In genomic region chr17:73288534-73289302, GRCh38 we compare ENCODE assay signal across 11 cellular contexts. TPM values are rescaled to one million over a fixed set of nuclear protein-coding genes. Genes with fewer than 3 reads are reported as not detected.
DNase-seq lines count a peak whose midpoint lies in the region; ATAC-seq and TF ChIP-seq lines count a peak whose summit lies in the region.
"Had no signal": no experiment of that assay in that cellular context is flagged by ENCODE, and none has a peak within 500 bp of the region (broad histone marks: within the 10 kb centered on the region; RNA-seq: fewer than 3 reads in every experiment).

No MANE protein-coding gene starts in this region.

- H3K4me3 Mint-ChIP-seq in Calu3 (ENCODE audit: low read depth, unreplicated experiment), result peak overlapping the region; percentile 30
- no peak overlapping the region for H3K4me3 Mint-ChIP-seq in activated T-cell treated with anti-CD3 and anti-CD28 coated beads, Interleukin-2, amount 50 U/mL, for 24 hours
- H3K4me3 Mint-ChIP-seq in effector memory CD8-positive, alpha-beta T cell, result no peak overlapping the region
- no peak overlapping the region for H3K4me3 Mint-ChIP-seq in activated naive CD8-positive, alpha-beta T cell treated with anti-CD3 and anti-CD28 coated beads for 36 hours

- BruUV-seq in Calu3 (replicated peaks; lab: Mats Ljungman, UMichigan), result no TSS peak

- DNase-seq in Calu3 (peak; percentile 52), astrocyte of the spinal cord (ENCODE audit: low read depth, low spot score) (peak; percentile 12), kidney tubule cell (ENCODE audit: low spot score) (peak; percentile 22), renal cortical epithelial cell (ENCODE audit: low read depth) (peak; percentile 25), OCI-M1 (lab: John Stamatoyannopoulos, UW) (no peak)
- DNase-seq in activated T-cell treated with anti-CD3 and anti-CD28 coated beads, Interleukin-2, amount 50 U/mL, for 24 hours, result no peak
- DNase-seq in effector memory CD8-positive, alpha-beta T cell, result no peak
- no peak for DNase-seq in activated naive CD8-positive, alpha-beta T cell treated with anti-CD3 and anti-CD28 coated beads for 36 hours
- DNase-seq: activated CD4-positive, alpha-beta T cell treated with anti-CD3 and anti-CD28 coated beads, Interleukin-2, amount 50 U/mL, for 1 hour; NCI-H2081 had no signal

- H3K4me1 Mint-ChIP-seq in Calu3 (ENCODE audit: low read depth, unreplicated experiment), result peaks cover 77% of the 10 kb centered on the region
- H3K4me1 Mint-ChIP-seq in activated T-cell treated with anti-CD3 and anti-CD28 coated beads, Interleukin-2, amount 50 U/mL, for 24 hours (ENCODE audit: low read depth), result peaks cover 11% of the 10 kb centered on the region
- H3K4me1 Mint-ChIP-seq in effector memory CD8-positive, alpha-beta T cell (ENCODE audit: low read depth in 2 of 2), result peaks cover 14 to 17% of the 10 kb centered on the region in 2 donors
- H3K4me1 Mint-ChIP-seq in activated naive CD8-positive, alpha-beta T cell treated with anti-CD3 and anti-CD28 coated beads for 36 hours, result peaks cover 9% of the 10 kb centered on the region

- in situ Hi-C loops in astrocyte of the spinal cord (cut with HindIII; ENCODE audit: low sequenced_read_pairs), result no loop called here

- no peaks in the 10 kb centered on the region for H3K9me3 Mint-ChIP-seq in Calu3 (ENCODE audit: low read depth, unreplicated experiment)
- H3K9me3 Mint-ChIP-seq in activated T-cell treated with anti-CD3 and anti-CD28 coated beads, Interleukin-2, amount 50 U/mL, for 24 hours, result no peaks in the 10 kb centered on the region
- no peaks in the 10 kb centered on the region for H3K9me3 Mint-ChIP-seq in effector memory CD8-positive, alpha-beta T cell
- no peaks in the 10 kb centered on the region for H3K9me3 Mint-ChIP-seq in activated naive CD8-positive, alpha-beta T cell treated with anti-CD3 and anti-CD28 coated beads for 36 hours

- no peaks in the 10 kb centered on the region for H3K27me3 Mint-ChIP-seq in Calu3 (ENCODE audit: unreplicated experiment)
- no peaks in the 10 kb centered on the region for H3K27me3 Mint-ChIP-seq in activated T-cell treated with anti-CD3 and anti-CD28 coated beads, Interleukin-2, amount 50 U/mL, for 24 hours
- H3K27me3 Mint-ChIP-seq in effector memory CD8-positive, alpha-beta T cell, result peaks cover 4 to 28% of the 10 kb centered on the region in 2 donors
- peaks cover 3% of the 10 kb centered on the region for H3K27me3 Mint-ChIP-seq in activated naive CD8-positive, alpha-beta T cell treated with anti-CD3 and anti-CD28 coated beads for 36 hours

- ATAC-seq in effector memory CD8-positive, alpha-beta T cell (replicated peaks), result no peak

- H3K27ac Mint-ChIP-seq in Calu3 (ENCODE audit: unreplicated experiment), result peak overlapping the region; percentile 67
- no peak overlapping the region for H3K27ac Mint-ChIP-seq in activated T-cell treated with anti-CD3 and anti-CD28 coated beads, Interleukin-2, amount 50 U/mL, for 24 hours
- H3K27ac Mint-ChIP-seq in effector memory CD8-positive, alpha-beta T cell, result peak overlapping the region in 1 of 2 donors; percentile 47
- no peak overlapping the region for H3K27ac Mint-ChIP-seq in activated naive CD8-positive, alpha-beta T cell treated with anti-CD3 and anti-CD28 coated beads for 36 hours

- TF ChIP-seq CTCF in Calu3 (IDR thresholded peaks at IDR 0.05; ENCODE audit: unreplicated experiment) (no peak), astrocyte of the spinal cord (IDR thresholded peaks at IDR 0.05; ENCODE audit: low read depth, low read length) (no peak)

- CTCF ChIA-PET in Calu3 (lab: Charles Lee), result interaction anchor here (0.5 to 0.6 kb wide), 2 partner anchors 13 to 100 kb away, joined by 4 to 13 read pairs; no protein-coding TSS in a partner anchor

- H3K4me3 ChIP-seq in astrocyte of the spinal cord (ENCODE audit: low read depth, low read length), result no peak overlapping the region

- intact Hi-C loops in Calu3 (cut with micrococcal nuclease; ENCODE audit: unreplicated experiment), result no loop called here

- H3K36me3 Mint-ChIP-seq in Calu3 (ENCODE audit: insufficient read depth, unreplicated experiment), result peaks cover 61% of the 10 kb centered on the region
- H3K36me3 Mint-ChIP-seq in activated T-cell treated with anti-CD3 and anti-CD28 coated beads, Interleukin-2, amount 50 U/mL, for 24 hours (ENCODE audit: low read depth), result no peaks in the 10 kb centered on the region
- H3K36me3 Mint-ChIP-seq in effector memory CD8-positive, alpha-beta T cell (ENCODE audit: insufficient read depth), result no peaks in the 10 kb centered on the region
- no peaks in the 10 kb centered on the region for H3K36me3 Mint-ChIP-seq in activated naive CD8-positive, alpha-beta T cell treated with anti-CD3 and anti-CD28 coated beads for 36 hours

RNA-seq across cellular contexts. Expression of gene CDC42EP4, which starts 23.1 kb away (rescaled TPM):
- total RNA-seq in Calu3 (2022) (50.2 and 60.1 TPM in 2 replicates), renal cortical epithelial cell (26.9 and 70.2 TPM in 2 replicates)
- under 1 TPM; 0.56 to 0.98 TPM for total RNA-seq in activated naive CD8-positive, alpha-beta T cell treated with anti-CD3 and anti-CD28 coated beads for 36 hours

RNA-seq across cellular contexts. Expression of gene CPSF4L, which starts 27.0 kb away (rescaled TPM):
- total RNA-seq in Calu3 (2022) (not detected in 2 replicates), renal cortical epithelial cell (not detected in 2 replicates)
- total RNA-seq in activated naive CD8-positive, alpha-beta T cell treated with anti-CD3 and anti-CD28 coated beads for 36 hours, result not detected
- total RNA-seq: temporal lobe had no signal

Comparison
In these comparisons a context has a peak if more than half of its experiments do, and no peak if none do; other contexts are left out.
1. DNase-seq: peak in Calu3 (single experiment), astrocyte of the spinal cord (single experiment), kidney tubule cell (single experiment) and renal cortical epithelial cell (single experiment); none in activated T-cell treated with anti-CD3 and anti-CD28 coated beads, Interleukin-2, amount 50 U/mL, for 24 hours (single experiment), effector memory CD8-positive, alpha-beta T cell (0 of 3), activated naive CD8-positive, alpha-beta T cell treated with anti-CD3 and anti-CD28 coated beads for 36 hours (single experiment) and OCI-M1 (single experiment).
2. RNA of gene CDC42EP4, which starts 23.1 kb away (total RNA-seq): 26.9 to 70.2 TPM in renal cortical epithelial cell and 50.2 to 60.1 TPM in Calu3; 0.56 to 0.98 TPM in activated naive CD8-positive, alpha-beta T cell treated with anti-CD3 and anti-CD28 coated beads for 36 hours; every median in the first group is over 10 times any median in the second.